In genomic region chr16:79469999-79470398, GRCh38 we compare ENCODE assay signal across 11 cellular contexts.
"Had no signal": no experiment of that assay in that cellular context is flagged by ENCODE, and none has a peak within 500 bp of the region (broad histone marks: within the 10 kb centered on the region; RNA-seq: fewer than 3 reads in every experiment).

No MANE protein-coding gene starts in this region.

- H3K4me3 ChIP-seq: mucosa of descending colon, suprapubic skin had no signal

- H3K27ac ChIP-seq: brain microvascular endothelial cell, foreskin keratinocyte, suprapubic skin had no signal

- H3K4me1 ChIP-seq: foreskin keratinocyte had no signal

- ATAC-seq: activated CD4-positive, CD25-positive, alpha-beta regulatory T cell treated with anti-CD3 and anti-CD28 coated beads, Interleukin-2, amount 50 U/mL, for 24 hours; foreskin keratinocyte; mucosa of descending colon; naive thymus-derived CD8-positive, alpha-beta T cell had no signal

- H3K27me3 ChIP-seq: brain microvascular endothelial cell, foreskin keratinocyte, suprapubic skin had no signal

- DNase-seq: activated CD4-positive, alpha-beta T cell treated with anti-CD3 and anti-CD28 coated beads, Interleukin-2, amount 50 U/mL, for 1 hour; activated naive CD4-positive, alpha-beta T cell; activated naive CD8-positive, alpha-beta T cell treated with anti-CD3 and anti-CD28 coated beads, Interleukin-2, amount 10 ng/mL, durations not matched to agents 7 days and 5 days; brain microvascular endothelial cell; effector memory CD4-positive, alpha-beta T cell; foreskin keratinocyte; mammary epithelial cell; naive thymus-derived CD8-positive, alpha-beta T cell had no signal

- H3K36me3 ChIP-seq: brain microvascular endothelial cell, suprapubic skin had no signal

- H3K9me3 ChIP-seq: mucosa of descending colon, suprapubic skin had no signal
